In the genomic region with DNA sequence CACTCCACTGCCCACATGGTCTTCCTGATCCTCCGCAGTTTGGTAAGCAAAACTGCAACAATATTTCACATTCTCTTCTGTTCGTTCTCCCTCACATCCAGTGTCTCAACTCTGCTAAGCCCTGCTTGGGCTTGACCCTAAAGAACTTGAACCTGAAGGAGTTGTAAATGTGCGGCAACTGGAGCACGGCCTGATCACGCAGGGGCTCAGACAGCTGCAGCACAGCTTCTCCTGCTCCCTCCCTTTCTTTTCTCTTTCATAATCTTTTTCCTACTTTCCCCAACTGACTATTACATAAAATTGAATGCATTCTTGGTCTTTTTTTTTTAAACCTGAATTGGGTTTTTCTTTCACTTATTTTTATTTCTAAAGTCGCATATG, we compare ENCODE assay signal across 18 cellular contexts. TPM values are rescaled to one million over a fixed set of nuclear protein-coding genes. Genes with fewer than 3 reads are reported as not detected.
DNase-seq lines count a peak whose midpoint lies in the region; ATAC-seq and TF ChIP-seq lines count a peak whose summit lies in the region.
"Had no signal": no experiment of that assay in that cellular context is flagged by ENCODE, and none has a peak within 500 bp of the region (broad histone marks: within the 10 kb centered on the region; RNA-seq: fewer than 3 reads in every experiment).

No MANE protein-coding gene starts in this region.

- H3K27me3 ChIP-seq in OCI-LY1 (ENCODE audit: insufficient read depth, low read length) (no peaks in the 10 kb centered on the region), transverse colon (no peaks in the 10 kb centered on the region)

- no peaks in the 10 kb centered on the region for H3K27me3 Mint-ChIP-seq in natural killer cell treated with Interleukin-12 subunit alpha and Interleukin-12 subunit beta and Interleukin-15 and Interleukin-18, amount 100 ng/mL, for 72 hours

- TF ChIP-seq POLR2A in transverse colon (IDR thresholded peaks at IDR 0.05), result no peak

- H3K36me3 Mint-ChIP-seq in natural killer cell treated with Interleukin-12 subunit alpha and Interleukin-12 subunit beta and Interleukin-15 and Interleukin-18, amount 100 ng/mL, for 72 hours, result no peaks in the 10 kb centered on the region

- no peaks in the 10 kb centered on the region for H3F3A ChIP-seq in OCI-LY1 (ENCODE audit: insufficient read depth, low read length)

- peak overlapping the region; percentile 55 for H3K4me3 Mint-ChIP-seq in natural killer cell treated with Interleukin-12 subunit alpha and Interleukin-12 subunit beta and Interleukin-15 and Interleukin-18, amount 100 ng/mL, for 72 hours
- H3K4me3 Mint-ChIP-seq: activated CD4-positive, alpha-beta T cell treated with anti-CD3 and anti-CD28 coated beads, Interleukin-2, amount 10 ng/mL, durations not matched to agents 24 days and 14 days had no signal

- H3K4me3 ChIP-seq in OCI-LY1 (ENCODE audit: low read depth, low read length, poor library complexity, severe bottlenecking) (peak overlapping the region; percentile 12), coronary artery (no peak overlapping the region), transverse colon (no peak overlapping the region)
- H3K4me3 ChIP-seq: mucosa of descending colon had no signal

- H3K9ac ChIP-seq in OCI-LY1 (ENCODE audit: low read length), result peak overlapping the region; percentile 24; the same call in 1 of the 2 replicates

- no peaks in the 10 kb centered on the region for H3K9me2 ChIP-seq in OCI-LY1 (ENCODE audit: low read depth, low read length)

- 61 to 81% methylated on average over 4 to 6 of the region's 6 CpGs for WGBS in transverse colon (ENCODE audit: low coverage in 1 of 2), 2 donors

- H3K9me3 ChIP-seq in OCI-LY1 (ENCODE audit: low read length) (no peaks in the 10 kb centered on the region), transverse colon (no peaks in the 10 kb centered on the region)
- H3K9me3 ChIP-seq: mucosa of descending colon had no signal

- TF ChIP-seq CTCF in OCI-LY1 (IDR thresholded peaks at IDR 0.05; ENCODE audit: low read length) (no peak), coronary artery (IDR thresholded peaks at IDR 0.05) (no peak), transverse colon (IDR thresholded peaks at IDR 0.05) (no peak)

- no peak for TF ChIP-seq EP300 in transverse colon (IDR thresholded peaks at IDR 0.05; ENCODE audit: low read depth)

- in situ Hi-C loops in transverse colon (cut with MboI; ENCODE audit: low pct_ligation_motif_present in 1 of 4, low pct_unique_long_range_greater_than_20kb in 1 of 4, low sequenced_read_pairs in 3 of 4), result no loop called here

- H3K4me2 ChIP-seq in OCI-LY1 (ENCODE audit: low read length), result peak overlapping the region; percentile 55; the same call in 1 of the 2 replicates

- no peaks in the 10 kb centered on the region for H3K9me3 Mint-ChIP-seq in natural killer cell treated with Interleukin-12 subunit alpha and Interleukin-12 subunit beta and Interleukin-15 and Interleukin-18, amount 100 ng/mL, for 72 hours
- H3K9me3 Mint-ChIP-seq: activated CD4-positive, alpha-beta T cell treated with anti-CD3 and anti-CD28 coated beads, Interleukin-2, amount 10 ng/mL, durations not matched to agents 24 days and 14 days had no signal

- H3K4me1 Mint-ChIP-seq in natural killer cell treated with Interleukin-12 subunit alpha and Interleukin-12 subunit beta and Interleukin-15 and Interleukin-18, amount 100 ng/mL, for 72 hours (ENCODE audit: low read depth in 2 of 2), result peaks cover 74 to 80% of the 10 kb centered on the region in 2 donors

- DNase-seq in coronary artery (ENCODE audit: low spot score) (peak; percentile 14), transverse colon (no peak), 8988T (no peak)
- no peak for DNase-seq in natural killer cell treated with Interleukin-12 subunit alpha and Interleukin-12 subunit beta and Interleukin-15 and Interleukin-18, amount 100 ng/mL, for 72 hours (ENCODE audit: low spot score)
- DNase-seq: activated CD4-positive, alpha-beta T cell treated with anti-CD3 and anti-CD28 coated beads, Interleukin-2, amount 10 ng/mL, durations not matched to agents 24 days and 14 days; activated naive CD4-positive, alpha-beta T cell; C1 segment of cervical spinal cord; effector memory CD4-positive, alpha-beta T cell; HCEC 1CT; hippocampal formation; mucosa of descending colon; NCI-H187; OCI-M1 had no signal

- peak overlapping the region; percentile 82 to 85 for H3K27ac Mint-ChIP-seq in natural killer cell treated with Interleukin-12 subunit alpha and Interleukin-12 subunit beta and Interleukin-15 and Interleukin-18, amount 100 ng/mL, for 72 hours
- H3K27ac Mint-ChIP-seq: activated CD4-positive, alpha-beta T cell treated with anti-CD3 and anti-CD28 coated beads, Interleukin-2, amount 10 ng/mL, durations not matched to agents 24 days and 14 days; progenitor cell of endocrine pancreas had no signal

- H3K36me3 ChIP-seq in OCI-LY1 (ENCODE audit: insufficient read depth, low read length), result no peaks in the 10 kb centered on the region
- H3K36me3 ChIP-seq in transverse colon, result no peaks in the 10 kb centered on the region

- no peaks in the 10 kb centered on the region for H4K20me1 ChIP-seq in OCI-LY1 (ENCODE audit: insufficient read depth, low read length)

- peak overlapping the region; percentile 75 for H3K27ac ChIP-seq in OCI-LY1 (ENCODE audit: low read depth, low read length, poor library complexity, severe bottlenecking)
- H3K27ac ChIP-seq in coronary artery, result no peak overlapping the region
- peak overlapping the region; percentile 36 to 83 (median 62) for H3K27ac ChIP-seq in transverse colon

- no peaks in the 10 kb centered on the region for H3K79me2 ChIP-seq in OCI-LY1 (ENCODE audit: insufficient read depth, low read length)

- H3K4me1 ChIP-seq in OCI-LY1 (ENCODE audit: insufficient read depth, low read length, severe bottlenecking) (peaks cover 100% of the 10 kb centered on the region), transverse colon (peaks cover 29 to 88% (median 43%) of the 10 kb centered on the region in 4 donors)

- intact Hi-C loops in transverse colon (cut with DNase I; ENCODE audit: low total_unique reads), result no loop called here

- H2AFZ ChIP-seq in OCI-LY1 (ENCODE audit: low read length), result no peak overlapping the region

- ATAC-seq in natural killer cell treated with Interleukin-12 subunit alpha and Interleukin-12 subunit beta and Interleukin-15 and Interleukin-18, amount 100 ng/mL, for 72 hours, result no peak
- no peak for ATAC-seq in GM21381 (IDR thresholded peaks at IDR 0.05; ENCODE audit: unreplicated experiment)
- no peak for ATAC-seq in GM21576 (IDR thresholded peaks at IDR 0.05; ENCODE audit: unreplicated experiment)
- ATAC-seq: mucosa of descending colon had no signal

RNA-seq across cellular contexts. Expression of gene CYRIA, which starts 10.2 kb away (rescaled TPM):
- 10 to 100 TPM in 1 of 2 donors, 1 to 10 TPM in 1; 5.1 to 13.3 TPM for total RNA-seq in natural killer cell treated with Interleukin-12 subunit alpha and Interleukin-12 subunit beta and Interleukin-15 and Interleukin-18, amount 100 ng/mL, for 72 hours
- total RNA-seq in transverse colon, result 1 to 10 TPM in 3 of 4 donors, under 1 TPM in 1; 0.20 to 8.4 (median 2.6) TPM
- total RNA-seq: NCI-H460 had no signal

Comparison
In these comparisons a context has a peak if more than half of its experiments do, and no peak if none do; other contexts are left out.
1. H3K27ac ChIP-seq: peak in OCI-LY1 (single experiment) and transverse colon (4 of 4); none in coronary artery (0 of 2).